Comparison of ENCODE assay signal across 19 cellular contexts in genomic region chr2:233433029-233433428, GRCh38.
A peak's percentile ranks its signal among the peaks of the same experiment; 100 is the strongest.
DNase-seq lines count a peak whose midpoint lies in the region; ATAC-seq, FAIRE-seq and TF ChIP-seq lines count a peak whose summit lies in the region.
"Had no signal": no experiment of that assay in that cellular context is flagged by ENCODE, and none has a peak within 500 bp of the region (broad histone marks: within the 10 kb centered on the region; RNA-seq: fewer than 3 reads in every experiment).

No MANE protein-coding gene starts in this region.

- no peaks in the 10 kb centered on the region for H3K27me3 Mint-ChIP-seq in effector memory CD8-positive, alpha-beta T cell

- ATAC-seq in A549 (no peak), psoas muscle (no peak), GM18867 (IDR thresholded peaks at IDR 0.05; ENCODE audit: unreplicated experiment) (no peak)
- no peak for ATAC-seq in effector memory CD8-positive, alpha-beta T cell (replicated peaks)
- ATAC-seq: HepG2 had no signal

- TF ChIP-seq RAD21 in A549 (conservative IDR thresholded peaks at IDR 0.05 in 1 of 2, IDR thresholded peaks at IDR 0.05 in 1 of 2), result no peak

- H3K36me3 ChIP-seq in HEK293 (ENCODE audit: control insufficient read depth in 2 of 2, insufficient read depth in 1 of 2, low read length in 2 of 2) (peaks cover 0 to 33% of the 10 kb centered on the region in 2 experiments; a peak in 1 of 3 replicates), psoas muscle (ENCODE audit: insufficient read depth in 1 of 2, low read depth in 1 of 2) (peaks cover 11 to 40% of the 10 kb centered on the region in 2 donors), small intestine (ENCODE audit: control insufficient read depth in 2 of 2, insufficient read depth in 2 of 2, low read length in 2 of 2) (peaks cover 7 to 16% of the 10 kb centered on the region in 2 donors)

- POLR2A ChIA-PET in A549 (lab: Yijun Ruan, JAX) (no interaction called here), HEK293 (lab: Yijun Ruan, JAX) (no interaction called here)

- CTCF ChIA-PET in A549 (lab: Yijun Ruan, JAX), result interaction anchor here (1.8 to 23.2 kb wide), 3 partner anchors 10 to 399 kb away, joined by 4 to 356 read pairs (median 356); no protein-coding TSS in a partner anchor
- CTCF ChIA-PET in HEK293 (lab: Yijun Ruan, JAX), result interaction anchor here (3.0 kb wide), 1 partner anchor 11 kb away, joined by 17 read pairs; no protein-coding TSS in a partner anchor

- H3K27ac Mint-ChIP-seq in effector memory CD8-positive, alpha-beta T cell, result peak overlapping the region; percentile 41 to 60
- H3K27ac Mint-ChIP-seq: HFFc6 had no signal

- no peak for TF ChIP-seq EP300 in A549 (IDR thresholded peaks at IDR 0.05)

- no peaks in the 10 kb centered on the region for H3K9me3 Mint-ChIP-seq in effector memory CD8-positive, alpha-beta T cell

- H3K4me3 ChIP-seq in A549 (no peak overlapping the region), HEK293 (ENCODE audit: low read depth, low read length) (no peak overlapping the region), psoas muscle (peak overlapping the region; percentile 5), small intestine (ENCODE audit: low read depth in 1 of 2, low read length in 2 of 2) (no peak overlapping the region)

- H3K27me3 ChIP-seq in psoas muscle (ENCODE audit: insufficient read depth in 3 of 3, low read length in 2 of 3), result no peaks in the 10 kb centered on the region
- no peaks in the 10 kb centered on the region for H3K27me3 ChIP-seq in small intestine (ENCODE audit: control insufficient read depth in 2 of 2, insufficient read depth in 2 of 2, low read length in 2 of 2)

- intact Hi-C loops in psoas muscle (cut with DNase I), result no loop called here

- peaks cover 47% of the 10 kb centered on the region for H3K4me1 ChIP-seq in A549
- 0 out of 2 replicates have a peak, but pooled peaks cover 6% of the 10 kb centered on the region for H3K4me1 ChIP-seq in HEK293 (ENCODE audit: control insufficient read depth, insufficient read depth, low read length)
- H3K4me1 ChIP-seq in psoas muscle, result peaks cover 78% of the 10 kb centered on the region
- H3K4me1 ChIP-seq in small intestine (ENCODE audit: control insufficient read depth in 2 of 2, insufficient read depth in 1 of 2, low read depth in 1 of 2, low read length in 1 of 2), result no peaks in the 10 kb centered on the region

- H3K36me3 Mint-ChIP-seq in effector memory CD8-positive, alpha-beta T cell (ENCODE audit: insufficient read depth), result peaks cover 30% of the 10 kb centered on the region

- DNase-seq in A549 (ENCODE audit: low read depth in 1 of 2, low spot score in 1 of 2) (no peak), psoas muscle (no peak), HuH-7 (ENCODE audit: low spot score) (no peak), small intestine (no peak), GM19239 (ENCODE audit: insufficient read length, low spot score) (no peak)
- no peak for DNase-seq in effector memory CD8-positive, alpha-beta T cell
- DNase-seq: C1 segment of cervical spinal cord, DND-41, HFFc6, NCI-H1417, NCI-H187, NCI-H2227 treated with DMSO at 0.1 percent for 48 hours, NCI-H510A treated with DMSO at 0.1 percent for 48 hours, NCI-H774, Right ventricle myocardium superior had no signal

- H3K9me3 ChIP-seq in A549 (no peaks in the 10 kb centered on the region), HEK293 (ENCODE audit: control insufficient read depth, insufficient read depth, low read depth, low read length) (no peaks in the 10 kb centered on the region), psoas muscle (no peaks in the 10 kb centered on the region), small intestine (ENCODE audit: control insufficient read depth, low read depth) (no peaks in the 10 kb centered on the region)

- no peak overlapping the region for H3K4me3 Mint-ChIP-seq in effector memory CD8-positive, alpha-beta T cell
- H3K4me3 Mint-ChIP-seq: HFFc6 had no signal

- H3K27ac ChIP-seq in A549 (peak overlapping the region; percentile 2 to 5; a peak in 1 of 6 replicates), HEK293 (ENCODE audit: extremely low read depth, low read depth, low read length) (no peak overlapping the region), psoas muscle (peak overlapping the region; percentile 96), small intestine (ENCODE audit: low read depth in 1 of 2, low read length in 1 of 2) (no peak overlapping the region)
- H3K27ac ChIP-seq: KMS-11 had no signal

- WGBS in A549 (ENCODE audit: missing lambda C conversion rate), result 92% methylated on average over 2 of the region's 2 CpGs
- 94 to 100% (median 98%) methylated on average over 2 of the region's 2 CpGs for WGBS in psoas muscle, 3 donors
- WGBS in small intestine, 3 donors, result 94 to 100% (median 95%) methylated on average over 2 of the region's 2 CpGs

- no peak overlapping the region for H3K4me2 ChIP-seq in A549
- H3K4me2 ChIP-seq: KMS-11 had no signal

- TF ChIP-seq POLR2A in A549 (IDR thresholded peaks at IDR 0.05; ENCODE audit: low read length), result no peak

- H3K4me1 Mint-ChIP-seq in effector memory CD8-positive, alpha-beta T cell (ENCODE audit: low read depth in 2 of 2), result peaks cover 13 to 20% of the 10 kb centered on the region in 2 donors

- no peak for FAIRE-seq in A549 (lab: Jason Lieb, UNC)
- FAIRE-seq in small intestine (lab: Jason Lieb, UNC), result no peak
- no peak for FAIRE-seq in GM19239 (lab: Jason Lieb, UNC)
- FAIRE-seq: HepG2 had no signal

- TF ChIP-seq CTCF in A549 (IDR thresholded peaks at IDR 0.05), result no peak
- TF ChIP-seq CTCF in HEK293 (tag by site-specific recombination; IDR thresholded peaks at IDR 0.05), result no peak
- no peak for TF ChIP-seq CTCF in psoas muscle (IDR thresholded peaks at IDR 0.05)

TF ChIP-seq in A549, 52 proteins besides CTCF, POLR2A, EP300 and RAD21:
- TF ChIP-seq NPAS2 (CRISPR knock-in tag; IDR thresholded peaks at IDR 0.05; ENCODE audit: borderline replicate concordance) (no peak), POLR2AphosphoS2 (conservative IDR thresholded peaks at IDR 0.05; ENCODE audit: low read length) (peak; percentile 55; the same call in 1 of the 2 replicates)

TF ChIP-seq in HEK293, 187 proteins besides CTCF, POLR2A, EP300 and RAD21:
- TF ChIP-seq ZNF146 (tag by site-specific recombination; IDR thresholded peaks at IDR 0.05) (peak; percentile 85), ZNF645 (tag by site-specific recombination; IDR thresholded peaks at IDR 0.05) (no peak), ZNF623 (tag by site-specific recombination; IDR thresholded peaks at IDR 0.05) (no peak)

Comparison
In these comparisons a context has a peak if more than half of its experiments do, and no peak if none do; other contexts are left out.
1. H3K27ac ChIP-seq: peak in A549 (2 of 2) and psoas muscle (single experiment); none in HEK293 (single experiment) and small intestine (0 of 2).